Comparison of ENCODE assay signal across 26 cellular contexts in genomic region chr6:143079325-143079640, GRCh38.
"Had no signal": no experiment of that assay in that cellular context is flagged by ENCODE, and none has a peak within 500 bp of the region (broad histone marks: within the 10 kb centered on the region; RNA-seq: fewer than 3 reads in every experiment).

No MANE protein-coding gene starts in this region.

- H3K4me1 ChIP-seq: lower lobe of right lung, parathyroid adenoma, psoas muscle, right atrium auricular region, sigmoid colon, testis, thyroid gland, upper lobe of left lung, vagina had no signal

- H3K27ac Mint-ChIP-seq: mesothelial cell of epicardium; naive B cell; natural killer cell treated with Interleukin-12 subunit alpha and Interleukin-12 subunit beta and Interleukin-15 and Interleukin-18, amount 100 ng/mL, for 72 hours; stimulated activated naive B cell treated with anti-CD40 and anti-IgM and Interleukin-4, amounts not matched to agents 10 μg/mL and 1 μg/mL and 100 μg/mL, for 72 hours had no signal

- H2AFZ ChIP-seq: parathyroid adenoma had no signal

- H3K9ac ChIP-seq: parathyroid adenoma had no signal

- H3K4me3 ChIP-seq: lower lobe of right lung, psoas muscle, right atrium auricular region, sigmoid colon, stomach, testis, thyroid gland, transverse colon, upper lobe of left lung, vagina had no signal

- H3K4me3 Mint-ChIP-seq: mesothelial cell of epicardium; naive B cell; natural killer cell treated with Interleukin-12 subunit alpha and Interleukin-12 subunit beta and Interleukin-15 and Interleukin-18, amount 100 ng/mL, for 72 hours; stimulated activated naive B cell treated with anti-CD40 and anti-IgM and Interleukin-4, amounts not matched to agents 10 μg/mL and 1 μg/mL and 100 μg/mL, for 72 hours had no signal

- H3K27me3 ChIP-seq: right atrium auricular region, sigmoid colon, stomach, testis, thyroid gland, transverse colon, upper lobe of left lung, vagina had no signal

- H3K4me1 Mint-ChIP-seq: mesothelial cell of epicardium; naive B cell; stimulated activated naive B cell treated with anti-CD40 and anti-IgM and Interleukin-4, amounts not matched to agents 10 μg/mL and 1 μg/mL and 100 μg/mL, for 72 hours had no signal

- DNase-seq: head of caudate nucleus; hypothalamus; islet precursor cell; left ventricle myocardium superior; lower lobe of right lung; mesendoderm; naive B cell; occipital lobe; psoas muscle; sigmoid colon; stimulated activated CD4-positive, alpha-beta T cell treated with anti-CD3 and anti-CD28 coated beads, Interleukin-12 subunit alpha, Interleukin-12 subunit beta, amount 100 ng/mL, for 4 hours; stimulated activated CD4-positive, alpha-beta T cell treated with anti-CD3 and anti-CD28 coated beads, Interleukin-15, amount 100 ng/mL, for 24 hours; stimulated activated CD4-positive, alpha-beta T cell treated with anti-CD3 and anti-CD28 coated beads, Interleukin-2, amount 100 ng/mL, for 24 hours; stimulated activated CD4-positive, alpha-beta T cell treated with anti-CD3 and anti-CD28 coated beads, Interleukin-4, amount 100 ng/mL, for 1 hour; stimulated activated naive B cell treated with anti-CD40 and anti-IgM and Interleukin-4, amounts not matched to agents 10 μg/mL and 1 μg/mL and 100 μg/mL, for 72 hours; stimulated activated naive CD8-positive, alpha-beta T cell treated with anti-CD3 and anti-CD28 coated beads, Interleukin-15, Interleukin-2, amounts not matched to agents 100 U/mL and 50 U/mL, for 24 hours; stomach; testis; thyroid gland; transverse colon; upper lobe of left lung had no signal

- H3K27ac ChIP-seq: lower lobe of right lung, parathyroid adenoma, psoas muscle, right atrium auricular region, sigmoid colon, stomach, testis, thyroid gland, transverse colon, upper lobe of left lung, vagina had no signal

- H3K36me3 ChIP-seq: lower lobe of right lung, right atrium auricular region, sigmoid colon, stomach, thyroid gland, transverse colon, upper lobe of left lung, vagina had no signal

- H3K27me3 Mint-ChIP-seq: naive B cell; stimulated activated naive B cell treated with anti-CD40 and anti-IgM and Interleukin-4, amounts not matched to agents 10 μg/mL and 1 μg/mL and 100 μg/mL, for 72 hours had no signal

- H3K9me3 ChIP-seq: testis, thyroid gland, upper lobe of left lung, vagina had no signal

- ATAC-seq: left ventricle myocardium superior; lower lobe of right lung; natural killer cell treated with Interleukin-12 subunit alpha and Interleukin-12 subunit beta and Interleukin-15 and Interleukin-18, amount 100 ng/mL, for 72 hours; psoas muscle; stimulated activated naive B cell treated with anti-CD40 and anti-IgM and Interleukin-4, amounts not matched to agents 10 μg/mL and 1 μg/mL and 100 μg/mL, for 72 hours; stimulated activated naive CD8-positive, alpha-beta T cell treated with anti-CD3 and anti-CD28 coated beads, Interleukin-15, Interleukin-2, amounts not matched to agents 100 U/mL and 50 U/mL, for 24 hours had no signal
